ENCODE assay signal across 1 cellular context in genomic region chr5:136467632-136468031, GRCh38.
TF ChIP-seq lines count a peak whose summit lies in the region.

No MANE protein-coding gene starts in this region.

TF ChIP-seq in HEK293, 187 proteins besides CTCF, POLR2A, EP300 and RAD21 (continued from another document):
- no peak for TF ChIP-seq ZBTB26 (tag by site-specific recombination; optimal IDR thresholded peaks at IDR 0.05)
